Comparison of ENCODE assay signal across 1 cellular context in the genomic region with DNA sequence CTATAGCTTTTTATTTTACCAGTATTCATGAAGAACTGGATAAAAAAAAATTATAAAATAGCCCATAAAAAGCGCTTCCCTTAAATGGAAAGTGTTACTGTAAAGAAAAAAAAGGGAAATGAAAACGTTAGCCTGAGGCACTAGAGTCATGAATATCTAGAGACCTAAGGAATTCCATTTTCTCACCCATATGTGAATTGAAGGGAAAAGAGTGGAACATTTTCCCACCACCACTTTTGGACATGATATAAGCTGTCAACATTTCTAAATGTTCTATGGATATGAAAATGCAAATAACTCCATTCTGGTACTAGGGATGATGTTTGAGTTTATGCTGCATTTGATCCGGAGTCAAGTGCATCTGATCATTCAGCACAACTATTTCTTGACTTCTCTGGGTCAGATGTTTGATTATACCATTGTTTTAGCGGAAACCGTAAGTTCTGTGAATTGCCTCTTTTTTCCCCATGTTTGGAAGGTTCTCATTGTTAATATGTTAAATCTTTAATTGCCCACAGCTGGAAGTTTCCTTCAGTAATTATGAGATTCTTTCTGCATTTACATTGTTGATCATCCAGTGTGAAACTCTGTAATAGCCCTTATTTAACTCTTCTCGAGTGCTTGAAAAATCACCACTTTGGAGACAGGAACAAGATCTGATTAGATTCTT.
TF ChIP-seq lines count a peak whose summit lies in the region.

No MANE protein-coding gene starts in this region.

TF ChIP-seq in H1, 55 proteins besides CTCF, POLR2A, EP300 and RAD21 (continued from another document):
- TF ChIP-seq, protein P1, sequence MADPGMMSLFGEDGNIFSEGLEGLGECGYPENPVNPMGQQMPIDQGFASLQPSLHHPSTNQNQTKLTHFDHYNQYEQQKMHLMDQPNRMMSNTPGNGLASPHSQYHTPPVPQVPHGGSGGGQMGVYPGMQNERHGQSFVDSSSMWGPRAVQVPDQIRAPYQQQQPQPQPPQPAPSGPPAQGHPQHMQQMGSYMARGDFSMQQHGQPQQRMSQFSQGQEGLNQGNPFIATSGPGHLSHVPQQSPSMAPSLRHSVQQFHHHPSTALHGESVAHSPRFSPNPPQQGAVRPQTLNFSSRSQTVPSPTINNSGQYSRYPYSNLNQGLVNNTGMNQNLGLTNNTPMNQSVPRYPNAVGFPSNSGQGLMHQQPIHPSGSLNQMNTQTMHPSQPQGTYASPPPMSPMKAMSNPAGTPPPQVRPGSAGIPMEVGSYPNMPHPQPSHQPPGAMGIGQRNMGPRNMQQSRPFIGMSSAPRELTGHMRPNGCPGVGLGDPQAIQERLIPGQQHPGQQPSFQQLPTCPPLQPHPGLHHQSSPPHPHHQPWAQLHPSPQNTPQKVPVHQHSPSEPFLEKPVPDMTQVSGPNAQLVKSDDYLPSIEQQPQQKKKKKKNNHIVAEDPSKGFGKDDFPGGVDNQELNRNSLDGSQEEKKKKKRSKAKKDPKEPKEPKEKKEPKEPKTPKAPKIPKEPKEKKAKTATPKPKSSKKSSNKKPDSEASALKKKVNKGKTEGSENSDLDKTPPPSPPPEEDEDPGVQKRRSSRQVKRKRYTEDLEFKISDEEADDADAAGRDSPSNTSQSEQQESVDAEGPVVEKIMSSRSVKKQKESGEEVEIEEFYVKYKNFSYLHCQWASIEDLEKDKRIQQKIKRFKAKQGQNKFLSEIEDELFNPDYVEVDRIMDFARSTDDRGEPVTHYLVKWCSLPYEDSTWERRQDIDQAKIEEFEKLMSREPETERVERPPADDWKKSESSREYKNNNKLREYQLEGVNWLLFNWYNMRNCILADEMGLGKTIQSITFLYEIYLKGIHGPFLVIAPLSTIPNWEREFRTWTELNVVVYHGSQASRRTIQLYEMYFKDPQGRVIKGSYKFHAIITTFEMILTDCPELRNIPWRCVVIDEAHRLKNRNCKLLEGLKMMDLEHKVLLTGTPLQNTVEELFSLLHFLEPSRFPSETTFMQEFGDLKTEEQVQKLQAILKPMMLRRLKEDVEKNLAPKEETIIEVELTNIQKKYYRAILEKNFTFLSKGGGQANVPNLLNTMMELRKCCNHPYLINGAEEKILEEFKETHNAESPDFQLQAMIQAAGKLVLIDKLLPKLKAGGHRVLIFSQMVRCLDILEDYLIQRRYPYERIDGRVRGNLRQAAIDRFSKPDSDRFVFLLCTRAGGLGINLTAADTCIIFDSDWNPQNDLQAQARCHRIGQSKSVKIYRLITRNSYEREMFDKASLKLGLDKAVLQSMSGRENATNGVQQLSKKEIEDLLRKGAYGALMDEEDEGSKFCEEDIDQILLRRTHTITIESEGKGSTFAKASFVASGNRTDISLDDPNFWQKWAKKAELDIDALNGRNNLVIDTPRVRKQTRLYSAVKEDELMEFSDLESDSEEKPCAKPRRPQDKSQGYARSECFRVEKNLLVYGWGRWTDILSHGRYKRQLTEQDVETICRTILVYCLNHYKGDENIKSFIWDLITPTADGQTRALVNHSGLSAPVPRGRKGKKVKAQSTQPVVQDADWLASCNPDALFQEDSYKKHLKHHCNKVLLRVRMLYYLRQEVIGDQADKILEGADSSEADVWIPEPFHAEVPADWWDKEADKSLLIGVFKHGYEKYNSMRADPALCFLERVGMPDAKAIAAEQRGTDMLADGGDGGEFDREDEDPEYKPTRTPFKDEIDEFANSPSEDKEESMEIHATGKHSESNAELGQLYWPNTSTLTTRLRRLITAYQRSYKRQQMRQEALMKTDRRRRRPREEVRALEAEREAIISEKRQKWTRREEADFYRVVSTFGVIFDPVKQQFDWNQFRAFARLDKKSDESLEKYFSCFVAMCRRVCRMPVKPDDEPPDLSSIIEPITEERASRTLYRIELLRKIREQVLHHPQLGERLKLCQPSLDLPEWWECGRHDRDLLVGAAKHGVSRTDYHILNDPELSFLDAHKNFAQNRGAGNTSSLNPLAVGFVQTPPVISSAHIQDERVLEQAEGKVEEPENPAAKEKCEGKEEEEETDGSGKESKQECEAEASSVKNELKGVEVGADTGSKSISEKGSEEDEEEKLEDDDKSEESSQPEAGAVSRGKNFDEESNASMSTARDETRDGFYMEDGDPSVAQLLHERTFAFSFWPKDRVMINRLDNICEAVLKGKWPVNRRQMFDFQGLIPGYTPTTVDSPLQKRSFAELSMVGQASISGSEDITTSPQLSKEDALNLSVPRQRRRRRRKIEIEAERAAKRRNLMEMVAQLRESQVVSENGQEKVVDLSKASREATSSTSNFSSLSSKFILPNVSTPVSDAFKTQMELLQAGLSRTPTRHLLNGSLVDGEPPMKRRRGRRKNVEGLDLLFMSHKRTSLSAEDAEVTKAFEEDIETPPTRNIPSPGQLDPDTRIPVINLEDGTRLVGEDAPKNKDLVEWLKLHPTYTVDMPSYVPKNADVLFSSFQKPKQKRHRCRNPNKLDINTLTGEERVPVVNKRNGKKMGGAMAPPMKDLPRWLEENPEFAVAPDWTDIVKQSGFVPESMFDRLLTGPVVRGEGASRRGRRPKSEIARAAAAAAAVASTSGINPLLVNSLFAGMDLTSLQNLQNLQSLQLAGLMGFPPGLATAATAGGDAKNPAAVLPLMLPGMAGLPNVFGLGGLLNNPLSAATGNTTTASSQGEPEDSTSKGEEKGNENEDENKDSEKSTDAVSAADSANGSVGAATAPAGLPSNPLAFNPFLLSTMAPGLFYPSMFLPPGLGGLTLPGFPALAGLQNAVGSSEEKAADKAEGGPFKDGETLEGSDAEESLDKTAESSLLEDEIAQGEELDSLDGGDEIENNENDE (IDR thresholded peaks at IDR 0.05; ENCODE audit: insufficient replicate concordance, low read length) = peak; percentile 65
- TF ChIP-seq, protein P2, sequence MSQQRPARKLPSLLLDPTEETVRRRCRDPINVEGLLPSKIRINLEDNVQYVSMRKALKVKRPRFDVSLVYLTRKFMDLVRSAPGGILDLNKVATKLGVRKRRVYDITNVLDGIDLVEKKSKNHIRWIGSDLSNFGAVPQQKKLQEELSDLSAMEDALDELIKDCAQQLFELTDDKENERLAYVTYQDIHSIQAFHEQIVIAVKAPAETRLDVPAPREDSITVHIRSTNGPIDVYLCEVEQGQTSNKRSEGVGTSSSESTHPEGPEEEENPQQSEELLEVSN (IDR thresholded peaks at IDR 0.05) = no peak
- TF ChIP-seq JUN (IDR thresholded peaks at IDR 0.05; ENCODE audit: low read depth, low read length) (no peak), SAP30 (IDR thresholded peaks at IDR 0.05; ENCODE audit: insufficient read depth, insufficient replicate concordance, low read length) (no peak)
